ENCODE assay signal across 27 cellular contexts in the genomic region with DNA sequence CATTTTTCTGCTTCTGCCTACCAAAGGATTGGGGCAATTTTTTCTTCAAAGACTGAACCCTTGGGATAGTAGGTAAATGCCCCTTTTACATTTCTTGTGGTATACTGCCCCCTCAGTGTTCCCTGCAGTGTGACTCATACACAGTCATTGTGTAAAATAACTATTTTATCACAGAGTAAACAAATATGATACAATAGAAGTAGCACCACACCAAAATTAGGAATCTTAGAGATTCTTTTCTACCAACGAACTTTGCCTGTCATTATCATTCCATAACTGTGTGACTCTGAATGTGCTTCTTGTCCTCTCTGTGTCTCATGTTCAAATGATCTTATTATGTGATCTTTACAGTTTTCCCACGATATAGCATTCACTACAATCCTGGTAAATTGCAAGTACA.
"Had no signal": no experiment of that assay in that cellular context is flagged by ENCODE, and none has a peak within 500 bp of the region (broad histone marks: within the 10 kb centered on the region; RNA-seq: fewer than 3 reads in every experiment).

No MANE protein-coding gene starts in this region.

- DNase-seq: activated CD4-positive, alpha-beta memory T cell treated with anti-CD3 and anti-CD28 coated beads for 36 hours; activated CD4-positive, alpha-beta T cell treated with anti-CD3 and anti-CD28 coated beads for 4 hours; activated CD4-positive, alpha-beta T cell treated with anti-CD3 and anti-CD28 coated beads, Interleukin-2, amount 50 U/mL, for 1 hour; activated CD4-positive, CD25-positive, alpha-beta regulatory T cell treated with anti-CD3 and anti-CD28 coated beads, Interleukin-2, amount 50 U/mL, for 72 hours; activated CD8-positive, alpha-beta memory T cell treated with anti-CD3 and anti-CD28 coated beads, Interleukin-2, amount 50 U/mL, for 4 hours; activated gamma-delta T cell treated with Interleukin-2 at 50 U/mL for 16 hours; activated naive CD4-positive, alpha-beta T cell treated with anti-CD3 and anti-CD28 coated beads for 36 hours; activated T-cell treated with anti-CD3 and anti-CD28 coated beads for 4 hours; activated T-cell treated with anti-CD3 and anti-CD28 coated beads, Interleukin-2, amount 50 U/mL, for 4 hours; anterior cingulate cortex; body of pancreas; caudate nucleus; cerebellar nuclear complex; cortex of kidney; Karpas-422; MM.1S; MV-4-11; NCI-H1092; NCI-H1436 treated with DMSO at 0.1 percent for 48 hours; NCI-H1694 treated with DMSO at 0.1 percent for 48 hours; NCI-H2029; NCI-H345; NCI-H524 treated with DMSO at 0.1 percent for 48 hours; Right ventricle myocardium superior had no signal

- H3K4me3 ChIP-seq: body of pancreas, breast epithelium, SK-N-MC had no signal

- ATAC-seq: activated naive CD4-positive, alpha-beta T cell treated with anti-CD3 and anti-CD28 coated beads, Interleukin-2, amount 50 U/mL, for 72 hours; activated T-cell treated with anti-CD3 and anti-CD28 coated beads, Interleukin-2, amount 50 U/mL, for 4 hours; body of pancreas had no signal
